ENCODE assay signal across 30 cellular contexts in genomic region chr1:42167611-42168396, GRCh38. TPM values are rescaled to one million over a fixed set of nuclear protein-coding genes. Genes with fewer than 3 reads are reported as not detected.
DNase-seq lines count a peak whose midpoint lies in the region; ATAC-seq, FAIRE-seq and TF ChIP-seq lines count a peak whose summit lies in the region.
"Had no signal": no experiment of that assay in that cellular context is flagged by ENCODE, and none has a peak within 500 bp of the region (broad histone marks: within the 10 kb centered on the region; RNA-seq: fewer than 3 reads in every experiment).

No MANE protein-coding gene starts in this region.

- H3K4me3 Mint-ChIP-seq in GM23338 (no peak overlapping the region), nephron progenitor cell (no peak overlapping the region)
- H3K4me3 Mint-ChIP-seq in activated CD8-positive, alpha-beta T cell treated with anti-CD3 and anti-CD28 coated beads, Interleukin-2, amount 10 ng/mL, durations not matched to agents 7 days and 5 days: no peak overlapping the region
- H3K4me3 Mint-ChIP-seq: activated naive CD8-positive, alpha-beta T cell treated with anti-CD3 and anti-CD28 coated beads, Interleukin-2, amount 50 U/mL, for 24 hours; central memory CD8-positive, alpha-beta T cell; IgD-negative memory B cell; stimulated activated memory B cell treated with anti-CD40 and anti-IgM and Interleukin-4, amounts not matched to agents 10 μg/mL and 1 μg/mL and 100 μg/mL, for 72 hours had no signal

- H3K79me2 ChIP-seq in DND-41 (ENCODE audit: insufficient read depth, low read length): no peaks in the 10 kb centered on the region
- no peaks in the 10 kb centered on the region for H3K79me2 ChIP-seq in GM23338 (replicated peaks; ENCODE audit: insufficient read depth)

- H2AFZ ChIP-seq in DND-41 (ENCODE audit: low read depth, low read length) (no peak overlapping the region), GM23338 (no peak overlapping the region)

- H3K4me2 ChIP-seq in DND-41 (ENCODE audit: insufficient read depth, low read length): no peak overlapping the region
- no peak overlapping the region for H3K4me2 ChIP-seq in GM23338

- FAIRE-seq in bronchial epithelial cell (lab: Jason Lieb, UNC): peak; percentile 23
- FAIRE-seq: islet of Langerhans had no signal

- CTCF ChIA-PET in HEK293T (lab: Yijun Ruan, JAX): no interaction called here
- CTCF ChIA-PET in activated CD8-positive, alpha-beta T cell treated with anti-CD3 and anti-CD28 coated beads, Interleukin-2, amount 10 ng/mL, durations not matched to agents 7 days and 5 days (lab: Charles Lee): no interaction called here

- H3K9ac ChIP-seq in DND-41 (ENCODE audit: low read depth, low read length): no peak overlapping the region

- H3K36me3 ChIP-seq in DND-41 (ENCODE audit: insufficient read depth, low read length) (no peaks in the 10 kb centered on the region), GM23338 (ENCODE audit: insufficient read depth) (no peaks in the 10 kb centered on the region), bronchial epithelial cell (ENCODE audit: control insufficient read depth, insufficient read depth, low read length) (no peaks in the 10 kb centered on the region)
- H3K36me3 ChIP-seq: SJCRH30, suprapubic skin, uterus had no signal

- no peaks in the 10 kb centered on the region for H3F3A ChIP-seq in GM23338 (replicated peaks; ENCODE audit: low read depth)

- H3K4me3 ChIP-seq in DND-41 (ENCODE audit: low read depth in 1 of 2, low read length in 2 of 2) (no peak overlapping the region), GM23338 (no peak overlapping the region), bronchial epithelial cell (ENCODE audit: low read depth, low read length) (no peak overlapping the region)
- H3K4me3 ChIP-seq: GM12878, SJCRH30, suprapubic skin, uterus had no signal

- POLR2A ChIA-PET in HEK293T (lab: Yijun Ruan, JAX): no interaction called here
- POLR2A ChIA-PET in activated CD8-positive, alpha-beta T cell treated with anti-CD3 and anti-CD28 coated beads, Interleukin-2, amount 10 ng/mL, durations not matched to agents 7 days and 5 days (lab: Charles Lee): no interaction called here

- H3K4me1 Mint-ChIP-seq in GM23338 (peaks cover 4% of the 10 kb centered on the region; the same call in 2 of the 3 replicates), nephron progenitor cell (peaks cover 30% of the 10 kb centered on the region)
- H3K4me1 Mint-ChIP-seq in activated CD8-positive, alpha-beta T cell treated with anti-CD3 and anti-CD28 coated beads, Interleukin-2, amount 10 ng/mL, durations not matched to agents 7 days and 5 days (ENCODE audit: low read depth): no peaks in the 10 kb centered on the region
- H3K4me1 Mint-ChIP-seq: activated naive CD8-positive, alpha-beta T cell treated with anti-CD3 and anti-CD28 coated beads, Interleukin-2, amount 50 U/mL, for 24 hours; central memory CD8-positive, alpha-beta T cell; IgD-negative memory B cell; stimulated activated memory B cell treated with anti-CD40 and anti-IgM and Interleukin-4, amounts not matched to agents 10 μg/mL and 1 μg/mL and 100 μg/mL, for 72 hours had no signal

- H3K9me2 ChIP-seq in GM23338 (ENCODE audit: insufficient read depth): no peaks in the 10 kb centered on the region

- TF ChIP-seq CTCF in DND-41 (IDR thresholded peaks at IDR 0.05; ENCODE audit: borderline replicate concordance, extremely low read depth, low read length, poor library complexity, severe bottlenecking) (no peak), GM23338 (conservative IDR thresholded peaks at IDR 0.05; ENCODE audit: low read depth in 2 of 2) (no peak), bronchial epithelial cell (IDR thresholded peaks at IDR 0.05; ENCODE audit: insufficient read depth, low read length, severe bottlenecking) (no peak), nephron progenitor cell (IDR thresholded peaks at IDR 0.05) (no peak)

- H3K9me3 Mint-ChIP-seq in GM23338 (no peaks in the 10 kb centered on the region; the same call in 2 of the 3 replicates), nephron progenitor cell (no peaks in the 10 kb centered on the region)
- H3K9me3 Mint-ChIP-seq in activated CD8-positive, alpha-beta T cell treated with anti-CD3 and anti-CD28 coated beads, Interleukin-2, amount 10 ng/mL, durations not matched to agents 7 days and 5 days (ENCODE audit: insufficient read depth): no peaks in the 10 kb centered on the region
- H3K9me3 Mint-ChIP-seq: activated naive CD8-positive, alpha-beta T cell treated with anti-CD3 and anti-CD28 coated beads, Interleukin-2, amount 50 U/mL, for 24 hours; central memory CD8-positive, alpha-beta T cell; IgD-negative memory B cell; stimulated activated memory B cell treated with anti-CD40 and anti-IgM and Interleukin-4, amounts not matched to agents 10 μg/mL and 1 μg/mL and 100 μg/mL, for 72 hours had no signal

- ATAC-seq in DND-41 (ENCODE audit: insufficient read depth, low read depth) (peak; percentile 20; the same call in 1 of the 3 replicates), GM23338 (no peak), GM21381 (IDR thresholded peaks at IDR 0.05; ENCODE audit: unreplicated experiment) (no peak)
- no peak for ATAC-seq in activated CD8-positive, alpha-beta T cell treated with anti-CD3 and anti-CD28 coated beads, Interleukin-2, amount 10 ng/mL, durations not matched to agents 7 days and 5 days
- ATAC-seq: activated CD4-positive, CD25-positive, alpha-beta regulatory T cell treated with anti-CD3 and anti-CD28 coated beads, Interleukin-2, amount 50 U/mL, for 24 hours; activated naive CD8-positive, alpha-beta T cell treated with anti-CD3 and anti-CD28 coated beads, Interleukin-2, amount 50 U/mL, for 24 hours; sciatic nerve; stimulated activated memory B cell treated with anti-CD40 and anti-IgM and Interleukin-4, amounts not matched to agents 10 μg/mL and 1 μg/mL and 100 μg/mL, for 72 hours had no signal

- H3K27ac Mint-ChIP-seq in GM23338 (no peak overlapping the region; the same call in 1 of the 2 replicates), nephron progenitor cell (peak overlapping the region; percentile 55)
- no peak overlapping the region for H3K27ac Mint-ChIP-seq in activated CD8-positive, alpha-beta T cell treated with anti-CD3 and anti-CD28 coated beads, Interleukin-2, amount 10 ng/mL, durations not matched to agents 7 days and 5 days
- H3K27ac Mint-ChIP-seq: activated naive CD8-positive, alpha-beta T cell treated with anti-CD3 and anti-CD28 coated beads, Interleukin-2, amount 50 U/mL, for 24 hours; stimulated activated memory B cell treated with anti-CD40 and anti-IgM and Interleukin-4, amounts not matched to agents 10 μg/mL and 1 μg/mL and 100 μg/mL, for 72 hours had no signal

- H3K27me3 Mint-ChIP-seq in GM23338 (ENCODE audit: insufficient read depth, low read depth, poor library complexity) (peaks cover 11% of the 10 kb centered on the region), nephron progenitor cell (ENCODE audit: low read depth, poor library complexity) (peaks cover 7% of the 10 kb centered on the region)
- no peaks in the 10 kb centered on the region for H3K27me3 Mint-ChIP-seq in activated CD8-positive, alpha-beta T cell treated with anti-CD3 and anti-CD28 coated beads, Interleukin-2, amount 10 ng/mL, durations not matched to agents 7 days and 5 days (ENCODE audit: low read depth)
- H3K27me3 Mint-ChIP-seq: activated naive CD8-positive, alpha-beta T cell treated with anti-CD3 and anti-CD28 coated beads, Interleukin-2, amount 50 U/mL, for 24 hours; central memory CD8-positive, alpha-beta T cell had no signal

- H3K27ac ChIP-seq in DND-41 (ENCODE audit: low read length): no peak overlapping the region
- no peak overlapping the region for H3K27ac ChIP-seq in GM23338 (ENCODE audit: low read depth)
- H3K27ac ChIP-seq: C4-2B, SJCRH30, suprapubic skin, uterus had no signal

- H3K27me3 ChIP-seq in DND-41 (ENCODE audit: insufficient read depth, low read length, poor library complexity) (no peaks in the 10 kb centered on the region), GM23338 (ENCODE audit: insufficient read depth) (no peaks in the 10 kb centered on the region), bronchial epithelial cell (ENCODE audit: control insufficient read depth, insufficient read depth, low read length) (no peaks in the 10 kb centered on the region)
- H3K27me3 ChIP-seq: SJCRH30, suprapubic skin, uterus had no signal

- no peaks in the 10 kb centered on the region for H3K9me3 ChIP-seq in DND-41 (ENCODE audit: insufficient read depth, low read length, severe bottlenecking)
- H3K9me3 ChIP-seq: SJCRH30, suprapubic skin, uterus had no signal

- DNase-seq in DND-41: no peak
- DNase-seq in GM23338 (ENCODE audit: low spot score): peak; percentile 45
- DNase-seq in bronchial epithelial cell (ENCODE audit: low read depth): no peak
- DNase-seq in nephron progenitor cell: no peak
- DNase-seq in HEK293T (ENCODE audit: extremely low spot score): no peak
- no peak for DNase-seq in activated CD8-positive, alpha-beta T cell treated with anti-CD3 and anti-CD28 coated beads, Interleukin-2, amount 10 ng/mL, durations not matched to agents 7 days and 5 days
- no peak for DNase-seq in stimulated activated naive CD4-positive, alpha-beta T cell (lab: John Stamatoyannopoulos, UW)
- DNase-seq: activated effector memory CD4-positive, alpha-beta T cell treated with Interleukin-2 at 50 U/mL for 16 hours; activated naive CD8-positive, alpha-beta T cell treated with anti-CD3 and anti-CD28 coated beads, Interleukin-2, amount 50 U/mL, for 24 hours; Calu3; GOT3; NCI-H1048; NCI-H187; NCI-H2171 treated with DMSO at 0.1 percent for 48 hours; NCI-H526; stimulated activated CD4-positive, alpha-beta T cell treated with anti-CD3 and anti-CD28 coated beads, Interleukin-4, amount 100 ng/mL, for 4 hours; uterus had no signal

- no peaks in the 10 kb centered on the region for H4K20me1 ChIP-seq in DND-41 (ENCODE audit: insufficient read depth, low read length)
- H4K20me1 ChIP-seq in GM23338 (replicated peaks; ENCODE audit: insufficient read depth): no peaks in the 10 kb centered on the region

- no peaks in the 10 kb centered on the region for H3K4me1 ChIP-seq in DND-41 (ENCODE audit: insufficient read depth, low read length)
- H3K4me1 ChIP-seq in GM23338 (ENCODE audit: insufficient read depth): no peaks in the 10 kb centered on the region
- H3K4me1 ChIP-seq: uterus had no signal

- H3K36me3 Mint-ChIP-seq in GM23338 (ENCODE audit: low read depth) (no peaks in the 10 kb centered on the region), nephron progenitor cell (ENCODE audit: low read depth) (no peaks in the 10 kb centered on the region)
- no peaks in the 10 kb centered on the region for H3K36me3 Mint-ChIP-seq in activated CD8-positive, alpha-beta T cell treated with anti-CD3 and anti-CD28 coated beads, Interleukin-2, amount 10 ng/mL, durations not matched to agents 7 days and 5 days (ENCODE audit: low read depth)
- H3K36me3 Mint-ChIP-seq: IgD-negative memory B cell; stimulated activated memory B cell treated with anti-CD40 and anti-IgM and Interleukin-4, amounts not matched to agents 10 μg/mL and 1 μg/mL and 100 μg/mL, for 72 hours had no signal

RNA-seq across cellular contexts. Expression of gene GUCA2A, which starts 3.3 kb away (rescaled TPM):
- total RNA-seq in GM23338 (2014; rRNA removed; shearing (Covaris generic)): not detected in 2 replicates
- not detected in 2 replicates for polyA plus RNA-seq in GM23338 (2016; fragmentation: Nextera tagmentation; extraction: Ambion mirVana)
- total RNA-seq in bronchial epithelial cell: not detected in 2 replicates
- total RNA-seq in activated CD8-positive, alpha-beta T cell treated with anti-CD3 and anti-CD28 coated beads, Interleukin-2, amount 10 ng/mL, durations not matched to agents 7 days and 5 days: not detected
- total RNA-seq: Calu3, GM12878, lower leg skin, posterior vena cava, sciatic nerve, SJCRH30, uterus had no signal
- polyA plus RNA-seq: GM12878, IgD-negative memory B cell had no signal

RNA-seq across cellular contexts. Expression of gene GUCA2B, which starts 14.6 kb away (rescaled TPM):
- not detected in 2 replicates for total RNA-seq in GM23338 (2014; rRNA removed; shearing (Covaris generic))
- polyA plus RNA-seq in GM23338 (2016; fragmentation: Nextera tagmentation; extraction: Ambion mirVana): not detected in 2 replicates
- total RNA-seq in bronchial epithelial cell: not detected in 2 replicates
- not detected for total RNA-seq in activated CD8-positive, alpha-beta T cell treated with anti-CD3 and anti-CD28 coated beads, Interleukin-2, amount 10 ng/mL, durations not matched to agents 7 days and 5 days
- total RNA-seq: Calu3, GM12878, posterior vena cava, sciatic nerve, SJCRH30, suprapubic skin, uterus had no signal
- polyA plus RNA-seq: GM12878, IgD-negative memory B cell had no signal
